ENCODE assay signal across 27 cellular contexts in the genomic region with DNA sequence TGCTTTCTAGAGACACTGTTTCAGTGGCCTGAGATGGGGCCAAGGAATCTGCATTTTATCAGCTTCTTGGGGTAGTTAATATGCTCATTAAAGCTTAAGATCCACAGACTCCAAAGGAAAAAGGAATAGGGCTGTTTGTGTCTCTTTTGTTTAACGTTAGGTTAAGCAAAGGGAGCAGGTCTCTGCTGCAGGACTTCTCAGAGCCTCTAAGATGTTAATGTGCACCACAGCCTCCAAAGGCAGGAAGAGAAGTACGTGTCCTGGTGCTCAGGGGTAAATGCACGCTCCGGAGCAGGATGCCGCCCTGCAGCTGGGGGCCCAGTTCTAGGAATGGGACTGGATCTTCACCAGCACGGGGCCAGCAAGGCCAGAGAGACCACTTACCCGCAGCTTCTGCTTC. TPM values are rescaled to one million over a fixed set of nuclear protein-coding genes. Genes with fewer than 3 reads are reported as not detected.
A peak's percentile ranks its signal among the peaks of the same experiment; 100 is the strongest.
DNase-seq lines count a peak whose midpoint lies in the region; ATAC-seq and TF ChIP-seq lines count a peak whose summit lies in the region.
"Had no signal": no experiment of that assay in that cellular context is flagged by ENCODE, and none has a peak within 500 bp of the region (broad histone marks: within the 10 kb centered on the region; RNA-seq: fewer than 3 reads in every experiment).

No MANE protein-coding gene starts in this region.

- intact Hi-C loops in ascending aorta (cut with DNase I) (loop anchor here (10.0 kb wide), 1 partner anchor 618 kb away; no protein-coding TSS in a partner anchor), lower lobe of right lung (cut with DNase I) (no loop called here), spleen (cut with DNase I; ENCODE audit: low total_unique reads) (no loop called here)

- H3K4me3 ChIP-seq in GM23248 (no peak overlapping the region), ascending aorta (no peak overlapping the region), lower lobe of right lung (no peak overlapping the region), spleen (no peak overlapping the region), hepatocyte (no peak overlapping the region)
- H3K4me3 ChIP-seq: BLaER1, pancreas, Peyer's patch, thyroid gland had no signal

- TF ChIP-seq CTCF in ascending aorta (IDR thresholded peaks at IDR 0.05), result no peak
- TF ChIP-seq CTCF in lower lobe of right lung (IDR thresholded peaks at IDR 0.05), result no peak
- TF ChIP-seq CTCF in spleen (IDR thresholded peaks at IDR 0.05 in 8 of 11, conservative IDR thresholded peaks at IDR 0.05 in 3 of 11), result no peak
- no peak for TF ChIP-seq CTCF in hepatocyte (IDR thresholded peaks at IDR 0.05; ENCODE audit: poor library complexity)

- H3K79me2 ChIP-seq in GM23248 (ENCODE audit: insufficient read depth), result peaks cover 75% of the 10 kb centered on the region
- H3K79me2 ChIP-seq in hepatocyte, result peaks cover 9% of the 10 kb centered on the region

- peaks cover 96% of the 10 kb centered on the region for H3F3A ChIP-seq in GM23248 (ENCODE audit: insufficient read depth)

- H3K9me2 ChIP-seq in GM23248 (ENCODE audit: insufficient read depth) (no peaks in the 10 kb centered on the region), hepatocyte (replicated peaks; ENCODE audit: insufficient read depth) (no peaks in the 10 kb centered on the region)

- H3K4me1 ChIP-seq in GM23248 (ENCODE audit: insufficient read depth) (peaks cover 71% of the 10 kb centered on the region), ascending aorta (peaks cover 61 to 90% of the 10 kb centered on the region in 2 donors), lower lobe of right lung (peaks cover 93% of the 10 kb centered on the region), spleen (peaks cover 27 to 87% (median 55%) of the 10 kb centered on the region in 6 donors), hepatocyte (ENCODE audit: insufficient read depth) (peaks cover 42% of the 10 kb centered on the region)

- H3K4me2 ChIP-seq in GM23248 (ENCODE audit: unreplicated experiment), result no peak overlapping the region
- no peak overlapping the region for H3K4me2 ChIP-seq in hepatocyte
- H3K4me2 ChIP-seq: BLaER1 had no signal

- H3K27me3 ChIP-seq in GM23248 (replicated peaks; ENCODE audit: insufficient read depth), result no peaks in the 10 kb centered on the region
- H3K27me3 ChIP-seq in ascending aorta, result no peaks in the 10 kb centered on the region
- no peaks in the 10 kb centered on the region for H3K27me3 ChIP-seq in lower lobe of right lung (ENCODE audit: low read depth)
- H3K27me3 ChIP-seq in spleen (replicated peaks in 1 of 7), result no peaks in the 10 kb centered on the region
- no peaks in the 10 kb centered on the region for H3K27me3 ChIP-seq in hepatocyte
- H3K27me3 ChIP-seq: BLaER1, pancreas, Peyer's patch, thyroid gland had no signal

- no peak for TF ChIP-seq POLR2A in spleen (IDR thresholded peaks at IDR 0.05)

- H3K36me3 ChIP-seq in GM23248 (ENCODE audit: low read depth) (peaks cover 94% of the 10 kb centered on the region), ascending aorta (peaks cover 88 to 96% of the 10 kb centered on the region in 2 donors), lower lobe of right lung (peaks cover 98% of the 10 kb centered on the region), spleen (peaks cover 0 to 89% (median 22%) of the 10 kb centered on the region in 6 donors), hepatocyte (replicated peaks; ENCODE audit: insufficient read depth, low read depth) (no peaks in the 10 kb centered on the region)
- H3K36me3 ChIP-seq: BLaER1, pancreas had no signal

- no peaks in the 10 kb centered on the region for H3K9me3 ChIP-seq in GM23248 (ENCODE audit: low read depth)
- no peaks in the 10 kb centered on the region for H3K9me3 ChIP-seq in ascending aorta
- H3K9me3 ChIP-seq in lower lobe of right lung, result no peaks in the 10 kb centered on the region
- no peaks in the 10 kb centered on the region for H3K9me3 ChIP-seq in spleen
- no peaks in the 10 kb centered on the region for H3K9me3 ChIP-seq in hepatocyte (ENCODE audit: low read depth)
- H3K9me3 ChIP-seq: BLaER1, pancreas, Peyer's patch, thyroid gland had no signal

- H4K20me1 ChIP-seq in GM23248 (ENCODE audit: insufficient read depth), result no peaks in the 10 kb centered on the region; the same call in 1 of the 2 replicates
- peaks cover 5% of the 10 kb centered on the region for H4K20me1 ChIP-seq in hepatocyte (ENCODE audit: insufficient read depth, poor library complexity, severe bottlenecking)
- H4K20me1 ChIP-seq: BLaER1 had no signal

- WGBS in GM23248 (ENCODE audit: low coverage in 1 of 2, low lambda C conversion rate in 2 of 2, missing lambda C conversion rate in 2 of 2), 2 experiments, result 48 to 50% methylated on average over 6 to 7 of the region's 7 CpGs
- WGBS in spleen, 5 donors, result 73 to 86% (median 85%) methylated on average over 6 to 7 of the region's 7 CpGs
- WGBS in hepatocyte (ENCODE audit: low lambda C conversion rate, missing lambda C conversion rate), result 93% methylated on average over 7 of the region's 7 CpGs

- H3K27ac ChIP-seq in GM23248 (peak overlapping the region; percentile 99), ascending aorta (peak overlapping the region; percentile 93 to 98), lower lobe of right lung (peak overlapping the region; percentile 48), spleen (peak overlapping the region in 5 of 8 donors; percentile 19 to 75 (median 43)), hepatocyte (no peak overlapping the region)
- H3K27ac ChIP-seq: BLaER1, pancreas had no signal

- in situ Hi-C loops in GM23248 (cut with MboI), result no loop called here

- DNase-seq in GM23248 (no peak), ascending aorta (ENCODE audit: low spot score in 2 of 2) (no peak), lower lobe of right lung (no peak), spleen (no peak), hepatocyte (ENCODE audit: low spot score) (no peak), cerebellum (ENCODE audit: low spot score) (no peak), NCI-H2171 (lab: John Stamatoyannopoulos, UW) (no peak), NCI-H446 (lab: John Stamatoyannopoulos, UW) (no peak)
- DNase-seq: activated CD8-positive, alpha-beta memory T cell treated with anti-CD3 and anti-CD28 coated beads, Interleukin-2, amount 50 U/mL, for 48 hours; activated CD8-positive, alpha-beta T cell treated with anti-CD3 and anti-CD28 coated beads for 36 hours; activated naive CD4-positive, alpha-beta T cell treated with Interleukin-2 at 50 U/mL for 16 hours; cerebellar nuclear complex; glutamatergic neuron; HCEC 1CT; NCI-H1436; NCI-H2081 treated with DMSO at 0.1 percent for 48 hours; NCI-H446 treated with DMSO at 0.1 percent for 48 hours; NCI-H82; nephron progenitor cell; pancreas; Peyer's patch; SIG-M5; stimulated activated CD8-positive, alpha-beta memory T cell treated with anti-CD3 and anti-CD28 coated beads, Interleukin-4, amount 100 ng/mL, for 48 hours; thyroid gland had no signal

- ATAC-seq in lower lobe of right lung, result no peak
- ATAC-seq: activated CD8-positive, alpha-beta T cell treated with anti-CD3 and anti-CD28 coated beads for 36 hours; HepG2; pancreas had no signal

- H2AFZ ChIP-seq in GM23248 (no peak overlapping the region), hepatocyte (no peak overlapping the region)

- peak overlapping the region; percentile 20; the same call in 1 of the 2 replicates for H3K9ac ChIP-seq in GM23248
- H3K9ac ChIP-seq: BLaER1 had no signal

RNA-seq across cellular contexts. Expression of gene SPARC, which starts 19.6 kb away (rescaled TPM):
- 5,563 and 6,520 TPM in 2 replicates for total RNA-seq in GM23248 (2014; rRNA removed; shearing (Covaris generic))
- polyA plus RNA-seq in GM23248 (2016; fragmentation: Nextera tagmentation; extraction: Ambion mirVana) (20,092 and 20,398 TPM in 2 replicates), spleen (100 to 1,000 TPM in 2 of 3 donors, 10 to 100 TPM in 1; 76.5 to 195 (median 135) TPM), hepatocyte (15,889 and 16,729 TPM in 2 replicates)
- total RNA-seq in ascending aorta (935 TPM), lower lobe of right lung (904 TPM), spleen (100 to 1,000 TPM; 320 to 963 (median 552) TPM), hepatocyte (4,086 and 4,089 TPM in 2 replicates), cerebellum (148 TPM)
- total RNA-seq: activated CD8-positive, alpha-beta T cell treated with anti-CD3 and anti-CD28 coated beads for 36 hours; activated T-helper 1 cell treated with anti-CD3 and anti-CD28 coated beads, Interleukin-12 subunit alpha, Interleukin-12 subunit beta, Interleukin-2, Interleukin-4 antibody, amounts not matched to agents 30 ng/mL and 10 ng/mL and 1 ng/mL, durations not matched to agents 14 hours and 24 hours and 36 hours had no signal
